1 cellular context compared by ENCODE assay signal in genomic region chr1:2175681-2176454, GRCh38.
TF ChIP-seq lines count a peak whose summit lies in the region.

No MANE protein-coding gene starts in this region.

TF ChIP-seq in K562, 482 proteins besides CTCF, POLR2A, EP300 and RAD21 (continued from another document and continues in another):
- TF ChIP-seq ZNF282 (CRISPR knock-in tag; IDR thresholded peaks at IDR 0.05) (no peak), CBFB (CRISPR knock-in tag; IDR thresholded peaks at IDR 0.05) (peak; percentile 75; the same call in 1 of the 2 replicates), POLR3A (IDR thresholded peaks at IDR 0.05; ENCODE audit: borderline replicate concordance, extremely low read depth, insufficient read depth, insufficient read length) (no peak), ID3 (CRISPR knock-in tag; IDR thresholded peaks at IDR 0.05) (no peak), ID3 (tag; IDR thresholded peaks at IDR 0.05) (peak; percentile 76; the same call in 1 of the 2 replicates), TAF7 (tag; IDR thresholded peaks at IDR 0.05) (peak; percentile 25; the same call in 1 of the 2 replicates), FOSL1 (tag; conservative IDR thresholded peaks at IDR 0.05) (peak; percentile 53), MAFK (IDR thresholded peaks at IDR 0.05; ENCODE audit: low read length) (peak; percentile 12; the same call in 1 of the 2 replicates), YY1 (IDR thresholded peaks at IDR 0.05; ENCODE audit: borderline replicate concordance in 1 of 3, control insufficient read depth in 1 of 3, extremely low read depth in 1 of 3, insufficient read depth in 3 of 3, insufficient read length in 1 of 3, insufficient replicate concordance in 2 of 3, low read depth in 1 of 3, low read length in 2 of 3) (peak in 1 of 3 experiments; percentile 63), HDAC1 (IDR thresholded peaks at IDR 0.05) (peak in 1 of 2 experiments; percentile 63; a peak in 2 of 4 replicates), CTBP1 (IDR thresholded peaks at IDR 0.05; ENCODE audit: borderline replicate concordance) (peak; percentile 66; the same call in 1 of the 2 replicates), SAFB2 (IDR thresholded peaks at IDR 0.05; ENCODE audit: borderline replicate concordance, low read depth, low read length, severe bottlenecking) (no peak), ZNF398 (CRISPR knock-in tag; IDR thresholded peaks at IDR 0.05) (no peak), U2AF1 (optimal IDR thresholded peaks at IDR 0.05; ENCODE audit: low read depth, low read length) (no peak), NFE2 (IDR thresholded peaks at IDR 0.05; ENCODE audit: low read depth) (no peak), NR2C1 (IDR thresholded peaks at IDR 0.05) (peak; percentile 25; the same call in 1 of the 2 replicates), NR2C1 (tag; IDR thresholded peaks at IDR 0.05) (peak; percentile 82), PRDM10 (IDR thresholded peaks at IDR 0.05; ENCODE audit: partially characterized antibody) (peak; percentile 56), KLF1 (tag; IDR thresholded peaks at IDR 0.05) (peak; percentile 80), GABPA (tag; conservative IDR thresholded peaks at IDR 0.05; ENCODE audit: low read depth) (0 out of 2 replicates have a peak, but pooled peaks have one; percentile 28), POLR2B (IDR thresholded peaks at IDR 0.05; ENCODE audit: low read depth, partially characterized antibody) (peak; percentile 50), HINFP (tag; conservative IDR thresholded peaks at IDR 0.05; ENCODE audit: low read depth) (no peak), USF2 (CRISPR knock-in tag; IDR thresholded peaks at IDR 0.05) (peak; percentile 99), RREB1 (CRISPR knock-in tag; IDR thresholded peaks at IDR 0.05) (no peak), DACH1 (IDR thresholded peaks at IDR 0.05; ENCODE audit: partially characterized antibody) (peak; percentile 65), DEAF1 (CRISPR knock-in tag; IDR thresholded peaks at IDR 0.05) (peak; percentile 43; the same call in 1 of the 2 replicates), ZNF12 (CRISPR knock-in tag; IDR thresholded peaks at IDR 0.05) (peak; percentile 83; the same call in 1 of the 2 replicates), WHSC1 (IDR thresholded peaks at IDR 0.05; ENCODE audit: low read length) (no peak), ASH1L (IDR thresholded peaks at IDR 0.05; ENCODE audit: borderline replicate concordance, low read depth, partially characterized antibody) (peak; percentile 50), HMG20B (CRISPR knock-in tag; IDR thresholded peaks at IDR 0.05) (no peak), TEAD1 (CRISPR knock-in tag; IDR thresholded peaks at IDR 0.05) (peak in 1 of 2 experiments; percentile 90; a peak in 2 of 4 replicates), IRF9 (tag; IDR thresholded peaks at IDR 0.05) (no peak), SIN3A (IDR thresholded peaks at IDR 0.05; ENCODE audit: borderline replicate concordance in 2 of 2, control insufficient read depth in 1 of 2, low read depth in 2 of 2, low read length in 2 of 2) (peak in 1 of 2 experiments; percentile 39; a peak in 1 of 4 replicates), ZNF239 (CRISPR knock-in tag; IDR thresholded peaks at IDR 0.05) (0 out of 2 replicates have a peak, but pooled peaks have one; percentile 14), REST (CRISPR knock-in tag; IDR thresholded peaks at IDR 0.05; ENCODE audit: low read depth) (0 out of 2 replicates have a peak, but pooled peaks have one; percentile 42), FIP1L1 (IDR thresholded peaks at IDR 0.05; ENCODE audit: low read depth, low read length, poor library complexity, severe bottlenecking) (no peak), PRPF4 (IDR thresholded peaks at IDR 0.05; ENCODE audit: insufficient read depth, low read depth, low read length, poor library complexity, severe bottlenecking) (no peak), SMARCA5 (IDR thresholded peaks at IDR 0.05) (no peak), ZFP30 (CRISPR knock-in tag; IDR thresholded peaks at IDR 0.05; ENCODE audit: borderline replicate concordance) (no peak)
